In the genomic region with DNA sequence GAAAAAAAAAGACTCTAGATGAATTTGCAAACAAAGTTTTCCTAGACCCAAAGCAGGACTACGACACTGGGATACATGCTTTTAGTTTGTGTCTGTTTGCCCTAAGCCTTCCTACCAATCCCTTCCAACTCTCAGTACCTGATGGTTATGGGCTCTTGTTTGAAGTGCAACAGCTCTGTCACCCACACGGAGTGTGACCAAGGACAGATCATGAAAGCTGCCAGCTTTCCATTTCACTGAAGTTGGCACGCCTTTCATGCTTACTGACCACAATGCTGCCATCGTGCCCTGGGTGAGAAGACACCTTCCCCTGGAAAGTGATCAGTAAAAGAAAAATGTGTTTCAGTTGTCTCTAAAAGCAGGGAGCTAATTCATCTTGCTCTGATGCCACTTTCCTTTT, we compare ENCODE assay signal across 23 cellular contexts.
"Had no signal": no experiment of that assay in that cellular context is flagged by ENCODE, and none has a peak within 500 bp of the region (broad histone marks: within the 10 kb centered on the region; RNA-seq: fewer than 3 reads in every experiment).

No MANE protein-coding gene starts in this region.

- H3K36me3 ChIP-seq: esophagus squamous epithelium, neutrophil, pancreas, sigmoid colon, stomach, tibial artery, upper lobe of left lung had no signal

- H3K9me3 ChIP-seq: esophagus squamous epithelium, mucosa of descending colon, neutrophil, pancreas, sigmoid colon, stomach, tibial artery, upper lobe of left lung had no signal

- H3K4me2 ChIP-seq: hepatocyte had no signal

- DNase-seq: cerebellar nuclear complex; cortex of kidney; effector memory CD8-positive, alpha-beta T cell; erythroblast; esophagus squamous epithelium; foreskin melanocyte; kidney; left colon; mesenchymal stem cell; mucosa of descending colon; naive B cell; pancreas; sigmoid colon; stimulated activated CD4-positive, alpha-beta T cell treated with anti-CD3 and anti-CD28 coated beads, Interleukin-2, amount 100 ng/mL, for 24 hours; stimulated activated CD4-positive, alpha-beta T cell treated with anti-CD3 and anti-CD28 coated beads, Interleukin-4, amount 100 ng/mL, for 24 hours; stimulated activated naive CD4-positive, alpha-beta T cell treated with Interleukin-2 at 50 U/mL for 16 hours; stomach; tibial artery; upper lobe of left lung had no signal

- H3K27me3 ChIP-seq: esophagus squamous epithelium, hepatocyte, neutrophil, pancreas, sigmoid colon, stomach, tibial artery, upper lobe of left lung had no signal

- H3K27ac ChIP-seq: esophagus squamous epithelium, hepatocyte, neutrophil, pancreas, sigmoid colon, stomach, tibial artery, upper lobe of left lung had no signal

- H2AFZ ChIP-seq: hepatocyte had no signal

- H3K79me2 ChIP-seq: hepatocyte had no signal

- ATAC-seq: effector memory CD8-positive, alpha-beta T cell; left colon; mucosa of descending colon; natural killer cell treated with Interleukin-12 subunit alpha and Interleukin-12 subunit beta and Interleukin-15 and Interleukin-18, amount 100 ng/mL, for 72 hours; pancreas; stimulated activated effector memory CD8-positive, alpha-beta T cell treated with anti-CD3 and anti-CD28 coated beads, Interleukin-12 subunit alpha, Interleukin-12 subunit beta, amount 100 ng/mL, for 72 hours had no signal

- H3K4me3 ChIP-seq: esophagus squamous epithelium, hepatocyte, mucosa of descending colon, pancreas, sigmoid colon, stomach, tibial artery, upper lobe of left lung had no signal

- H3K4me1 ChIP-seq: pancreas, stomach, upper lobe of left lung had no signal
